In the genomic region with DNA sequence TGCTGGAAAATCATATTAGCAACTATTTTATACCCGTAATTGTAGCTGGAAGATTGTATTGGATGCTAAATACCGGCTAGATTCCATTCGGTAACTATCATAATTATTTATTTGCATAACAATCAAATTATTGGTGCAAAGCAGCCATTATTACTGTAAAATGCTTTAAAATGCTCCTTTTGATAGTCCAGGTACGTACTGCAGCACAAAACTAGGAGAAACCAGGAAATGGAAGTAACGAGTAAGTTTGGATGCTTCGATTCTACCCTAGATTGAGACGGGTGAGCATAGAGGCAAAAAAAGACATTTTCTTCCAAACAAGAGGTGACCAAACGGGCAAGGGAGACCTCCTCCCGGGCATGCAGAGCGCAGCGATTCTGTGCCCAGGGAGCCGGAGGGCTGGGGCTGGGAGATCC, we compare ENCODE assay signal across 8 cellular contexts. TPM values are rescaled to one million over a fixed set of nuclear protein-coding genes. Genes with fewer than 3 reads are reported as not detected.
DNase-seq lines count a peak whose midpoint lies in the region; ATAC-seq, FAIRE-seq and TF ChIP-seq lines count a peak whose summit lies in the region.

No MANE protein-coding gene starts in this region.

- H3K36me3 ChIP-seq in kidney (ENCODE audit: control insufficient read depth in 1 of 2, insufficient read depth in 2 of 2, low read length in 2 of 2): no peaks in the 10 kb centered on the region

- peak; percentile 22 for ATAC-seq in HG03066 (IDR thresholded peaks at IDR 0.05; ENCODE audit: low read depth, unreplicated experiment)

- H3K27ac ChIP-seq in adipose tissue (ENCODE audit: low read depth, low read length): peak overlapping the region; percentile 100
- peak overlapping the region; percentile 93 to 96 for H3K27ac ChIP-seq in kidney (ENCODE audit: low read depth in 2 of 2, low read length in 2 of 2)
- H3K27ac ChIP-seq in substantia nigra (ENCODE audit: low read depth, low read length, poor library complexity, severe bottlenecking): peak overlapping the region; percentile 90

- TF ChIP-seq CTCF in kidney (IDR thresholded peaks at IDR 0.05; ENCODE audit: borderline replicate concordance, extremely low read depth, insufficient read depth): no peak

- no peaks in the 10 kb centered on the region for H3K9me3 ChIP-seq in kidney (ENCODE audit: control insufficient read depth in 1 of 2, low read length in 2 of 2)

- FAIRE-seq in GM18507 (lab: Jason Lieb, UNC) (peak; percentile 39), kidney (lab: Jason Lieb, UNC) (no peak)

- peak overlapping the region; percentile 93 to 96 for H3K9ac ChIP-seq in kidney (ENCODE audit: low read length in 2 of 2)

- DNase-seq in GM18507 (ENCODE audit: extremely low spot score, insufficient read length, low read depth): no peak
- no peak for DNase-seq in kidney
- DNase-seq in substantia nigra (lab: John Stamatoyannopoulos, UW): no peak
- no peak for DNase-seq in HuH-7 (ENCODE audit: low spot score)
- no peak for DNase-seq in activated effector memory CD4-positive, alpha-beta T cell treated with Interleukin-2 at 50 U/mL for 16 hours
- DNase-seq in UCSD-AML1 (lab: John Stamatoyannopoulos, UW; ENCODE audit: unreplicated experiment): no peak

- WGBS in adipose tissue, 3 donors: 4 to 6% (median 6%) methylated on average over 12 of the region's 12 CpGs

- intact Hi-C loops in kidney (cut with DNase I): no loop called here

- H3K4me3 ChIP-seq in kidney (ENCODE audit: low read length in 2 of 2): peak overlapping the region; percentile 93 to 97

- peaks cover 2 to 15% of the 10 kb centered on the region in 2 donors for H3K4me1 ChIP-seq in kidney (ENCODE audit: control insufficient read depth in 1 of 2, insufficient read depth in 1 of 2, low read depth in 1 of 2, low read length in 2 of 2)

RNA-seq across cellular contexts. Expression of gene XRN2, which starts 0.5 kb away (rescaled TPM):
- polyA plus RNA-seq in adipose tissue (10 to 100 TPM; 30.5 to 43.1 (median 36.3) TPM), kidney (ENCODE audit: insufficient read depth, low read depth, low replicate concordance) (22.6 TPM)
- total RNA-seq in kidney: 60.9 TPM
